ENCODE assay signal across 12 cellular contexts in the genomic region with DNA sequence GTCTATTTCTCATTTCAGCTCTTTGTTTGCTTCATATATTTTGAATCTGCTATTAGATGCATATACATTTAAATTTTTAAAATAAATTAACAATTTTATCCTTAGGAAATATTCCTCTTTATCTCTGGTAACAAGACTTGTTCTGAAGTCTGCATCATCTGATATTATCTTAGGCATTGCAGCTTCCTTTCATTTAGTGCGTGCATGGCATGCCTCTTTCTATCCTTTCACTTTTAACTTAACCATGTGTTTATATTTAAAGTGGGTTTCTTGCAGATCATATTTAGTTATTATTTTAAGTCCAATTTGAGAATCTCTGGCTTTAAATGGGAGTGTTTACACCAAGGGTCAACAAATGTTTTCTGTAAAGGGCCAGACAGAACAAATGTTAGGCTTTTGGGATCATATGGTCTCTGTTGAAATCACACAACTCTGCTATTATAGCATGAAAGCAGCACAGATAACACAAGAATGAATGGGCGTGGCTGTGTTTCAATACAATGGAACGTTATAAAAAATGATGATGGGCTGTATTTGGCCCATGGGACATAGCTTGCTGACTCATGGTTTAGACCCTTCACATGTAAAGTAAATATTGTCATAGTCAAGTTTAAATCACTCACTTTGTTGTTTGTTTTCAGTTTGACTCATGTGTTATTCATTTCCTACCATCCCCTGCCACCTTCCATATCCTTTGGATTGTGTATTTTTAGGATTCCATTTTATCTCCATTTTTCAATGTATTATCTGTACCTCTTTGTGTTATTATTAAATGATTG.
A peak's percentile ranks its signal among the peaks of the same experiment; 100 is the strongest.
DNase-seq lines count a peak whose midpoint lies in the region; ATAC-seq and TF ChIP-seq lines count a peak whose summit lies in the region.
"Had no signal": no experiment of that assay in that cellular context is flagged by ENCODE, and none has a peak within 500 bp of the region (broad histone marks: within the 10 kb centered on the region; RNA-seq: fewer than 3 reads in every experiment).

No MANE protein-coding gene starts in this region.

- no peak overlapping the region for H2AFZ ChIP-seq in osteoblast (ENCODE audit: low read length)

- H3K27ac ChIP-seq in osteoblast (ENCODE audit: low read depth, low read length) (peak overlapping the region; percentile 34), aorta (ENCODE audit: low read depth in 1 of 2, low read length in 2 of 2) (no peak overlapping the region), psoas muscle (no peak overlapping the region)

- H3K4me2 ChIP-seq in osteoblast (ENCODE audit: insufficient read depth, low read length): peak overlapping the region; percentile 17

- no peaks in the 10 kb centered on the region for H3K9me3 ChIP-seq in osteoblast (ENCODE audit: low read depth, low read length)
- no peaks in the 10 kb centered on the region for H3K9me3 ChIP-seq in aorta (ENCODE audit: control insufficient read depth, low read length)
- no peaks in the 10 kb centered on the region for H3K9me3 ChIP-seq in psoas muscle

- no peak for ATAC-seq in aorta (ENCODE audit: low FRiP score)
- no peak for ATAC-seq in psoas muscle
- ATAC-seq: stimulated activated memory B cell treated with anti-CD40 and anti-IgM and Interleukin-4, amounts not matched to agents 10 μg/mL and 1 μg/mL and 100 μg/mL, for 72 hours had no signal

- no peaks in the 10 kb centered on the region for H3K79me2 ChIP-seq in osteoblast (ENCODE audit: insufficient read depth, low read length)

- H3K36me3 ChIP-seq in osteoblast (ENCODE audit: insufficient read depth, low read length): no peaks in the 10 kb centered on the region
- H3K36me3 ChIP-seq in aorta (ENCODE audit: control insufficient read depth in 1 of 2, insufficient read depth in 2 of 2, low read length in 1 of 2): no peaks in the 10 kb centered on the region
- no peaks in the 10 kb centered on the region for H3K36me3 ChIP-seq in psoas muscle (ENCODE audit: insufficient read depth in 1 of 2, low read depth in 1 of 2)

- TF ChIP-seq CTCF in osteoblast (IDR thresholded peaks at IDR 0.05; ENCODE audit: extremely low read depth, low read depth, low read length) (no peak), psoas muscle (IDR thresholded peaks at IDR 0.05) (no peak)

- no peaks in the 10 kb centered on the region for H4K20me1 ChIP-seq in osteoblast (ENCODE audit: insufficient read depth, low read length)

- intact Hi-C loops in aorta (cut with DNase I) (no loop called here), psoas muscle (cut with DNase I) (no loop called here)

- DNase-seq in DMS53 (lab: John Stamatoyannopoulos, UW) (peak; percentile 88), NCI-H69 (lab: John Stamatoyannopoulos, UW) (peak; percentile 51), dermis microvascular lymphatic vessel endothelial cell (ENCODE audit: low read depth in 2 of 2) (peak; percentile 88 to 95), osteoblast (ENCODE audit: insufficient read length, low spot score, missing footprints) (peak; percentile 51), AML-193 (lab: John Stamatoyannopoulos, UW) (no peak), aorta (no peak), psoas muscle (no peak)
- DNase-seq in activated naive CD4-positive, alpha-beta T cell treated with anti-CD3 and anti-CD28 coated beads, Interleukin-2, amount 50 U/mL, for 16 hours: no peak
- DNase-seq: activated CD8-positive, alpha-beta memory T cell treated with anti-CD3 and anti-CD28 coated beads, Interleukin-2, amount 50 U/mL, for 4 hours; cortex of kidney; NCI-H345 had no signal

- H3K4me1 ChIP-seq in osteoblast (ENCODE audit: insufficient read depth, low read length): peaks cover 18% of the 10 kb centered on the region
- no peaks in the 10 kb centered on the region for H3K4me1 ChIP-seq in aorta (ENCODE audit: control insufficient read depth in 1 of 2, insufficient read depth in 2 of 2, low read length in 2 of 2)
- H3K4me1 ChIP-seq in psoas muscle: no peaks in the 10 kb centered on the region

- H3K4me3 ChIP-seq in osteoblast (ENCODE audit: insufficient read depth, low read length) (no peak overlapping the region), aorta (ENCODE audit: low read length in 2 of 2) (no peak overlapping the region), psoas muscle (no peak overlapping the region)

- WGBS in aorta, 2 donors: 44 to 48% methylated on average over 3 of the region's 3 CpGs
- 49 to 56% (median 53%) methylated on average over 3 of the region's 3 CpGs for WGBS in psoas muscle, 3 donors

- no peaks in the 10 kb centered on the region for H3K27me3 ChIP-seq in osteoblast (ENCODE audit: insufficient read depth, low read length)
- H3K27me3 ChIP-seq in aorta (ENCODE audit: control insufficient read depth in 1 of 2, insufficient read depth in 2 of 2, low read length in 1 of 2): no peaks in the 10 kb centered on the region
- H3K27me3 ChIP-seq in psoas muscle (ENCODE audit: insufficient read depth in 3 of 3, low read length in 2 of 3): no peaks in the 10 kb centered on the region

Comparison
In these comparisons a context has a peak if more than half of its experiments do, and no peak if none do; other contexts are left out.
1. DNase-seq: peak in DMS53 (single experiment), NCI-H69 (single experiment), dermis microvascular lymphatic vessel endothelial cell (2 of 2) and osteoblast (single experiment); none in AML-193 (0 of 2), aorta (0 of 2), psoas muscle (0 of 2) and activated naive CD4-positive, alpha-beta T cell treated with anti-CD3 and anti-CD28 coated beads, Interleukin-2, amount 50 U/mL, for 16 hours (single experiment).